Comparison of ENCODE assay signal across 29 cellular contexts in the genomic region with DNA sequence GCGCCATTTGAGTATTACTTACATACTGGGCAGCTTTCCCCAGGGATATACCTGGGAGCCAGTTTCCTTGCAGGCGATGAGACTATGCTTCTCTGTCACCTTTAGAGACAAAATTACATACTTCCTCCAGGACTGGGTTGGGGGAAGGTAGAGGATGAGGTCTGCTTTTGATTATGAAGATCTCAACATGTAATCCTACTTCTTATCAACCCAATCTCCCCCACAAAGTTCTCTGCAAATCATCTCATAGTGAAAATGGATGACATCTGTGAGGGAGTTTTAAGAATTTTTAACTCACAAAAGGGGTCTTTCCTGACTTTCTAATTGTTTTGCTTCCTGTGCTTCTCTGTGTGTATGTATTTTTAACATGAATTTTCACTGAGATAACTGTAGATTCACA.
"Had no signal": no experiment of that assay in that cellular context is flagged by ENCODE, and none has a peak within 500 bp of the region (broad histone marks: within the 10 kb centered on the region; RNA-seq: fewer than 3 reads in every experiment).

No MANE protein-coding gene starts in this region.

- H3K9me3 ChIP-seq: ascending aorta, ovary, right lobe of liver, uterus had no signal

- H3K4me1 ChIP-seq: ascending aorta, uterus had no signal

- DNase-seq: activated CD4-positive, alpha-beta memory T cell treated with anti-CD3 and anti-CD28 coated beads for 36 hours; activated CD4-positive, alpha-beta T cell treated with anti-CD3 and anti-CD28 coated beads for 48 hours; activated CD8-positive, alpha-beta memory T cell treated with anti-CD3 and anti-CD28 coated beads, Interleukin-2, amount 50 U/mL, for 48 hours; activated naive CD4-positive, alpha-beta T cell treated with Interleukin-2 at 50 U/mL for 16 hours; activated T-cell treated with anti-CD3 and anti-CD28 coated beads, Interleukin-2, amount 50 U/mL, for 4 hours; dorsolateral prefrontal cortex; effector memory CD4-positive, alpha-beta T cell; erythroblast; heart left ventricle; hypothalamus; immature natural killer cell; kidney; naive thymus-derived CD4-positive, alpha-beta T cell; ovary; right lobe of liver; stimulated activated CD4-positive, alpha-beta T cell treated with anti-CD3 and anti-CD28 coated beads, Interleukin-2, amount 100 ng/mL, for 48 hours; stimulated activated naive CD8-positive, alpha-beta T cell treated with anti-CD3 and anti-CD28 coated beads, Interleukin-15, amount 100 ng/mL, for 72 hours; substantia nigra; T-helper 9 cell; uterus had no signal

- H3K27me3 ChIP-seq: ascending aorta, dorsolateral prefrontal cortex, heart left ventricle, ovary, right lobe of liver, uterus had no signal

- H3K9me3 Mint-ChIP-seq: activated CD4-positive, alpha-beta memory T cell treated with anti-CD3 and anti-CD28 coated beads for 36 hours; activated T-cell treated with anti-CD3 and anti-CD28 coated beads, Interleukin-2, amount 50 U/mL, for 4 hours; immature natural killer cell had no signal

- H3K4me3 Mint-ChIP-seq: activated CD4-positive, alpha-beta memory T cell treated with anti-CD3 and anti-CD28 coated beads for 36 hours; activated naive CD8-positive, alpha-beta T cell; activated T-cell treated with anti-CD3 and anti-CD28 coated beads, Interleukin-2, amount 50 U/mL, for 4 hours; brain; immature natural killer cell; mesothelial cell of epicardium; naive thymus-derived CD4-positive, alpha-beta T cell; stimulated activated naive CD8-positive, alpha-beta T cell treated with anti-CD3 and anti-CD28 coated beads, Interleukin-15, amount 100 ng/mL, for 72 hours; type B pancreatic cell had no signal

- H3K27ac ChIP-seq: ascending aorta, coronary artery, dorsolateral prefrontal cortex, heart left ventricle, ovary, right lobe of liver, uterus, VCaP had no signal

- H3K36me3 ChIP-seq: ascending aorta, heart left ventricle, ovary, right lobe of liver, uterus had no signal

- H3K27ac Mint-ChIP-seq: activated CD4-positive, alpha-beta memory T cell treated with anti-CD3 and anti-CD28 coated beads for 36 hours; activated naive CD8-positive, alpha-beta T cell; brain; mesothelial cell of epicardium; progenitor cell of endocrine pancreas; type B pancreatic cell had no signal

- ATAC-seq: activated CD4-positive, CD25-positive, alpha-beta regulatory T cell treated with anti-CD3 and anti-CD28 coated beads, Interleukin-2, amount 50 U/mL, for 24 hours; activated T-cell treated with anti-CD3 and anti-CD28 coated beads, Interleukin-2, amount 50 U/mL, for 4 hours; heart left ventricle; naive thymus-derived CD4-positive, alpha-beta T cell; right lobe of liver; stimulated activated naive CD8-positive, alpha-beta T cell treated with anti-CD3 and anti-CD28 coated beads, Interleukin-15, amount 100 ng/mL, for 72 hours had no signal

- H3K27me3 Mint-ChIP-seq: activated CD4-positive, alpha-beta memory T cell treated with anti-CD3 and anti-CD28 coated beads for 36 hours; activated naive CD8-positive, alpha-beta T cell; brain; naive thymus-derived CD4-positive, alpha-beta T cell; progenitor cell of endocrine pancreas; stimulated activated naive CD8-positive, alpha-beta T cell treated with anti-CD3 and anti-CD28 coated beads, Interleukin-15, amount 100 ng/mL, for 72 hours; type B pancreatic cell had no signal

- H3K4me3 ChIP-seq: ascending aorta, coronary artery, dorsolateral prefrontal cortex, heart left ventricle, ovary, right lobe of liver, uterus had no signal
